ENCODE assay signal across 8 cellular contexts in the genomic region with DNA sequence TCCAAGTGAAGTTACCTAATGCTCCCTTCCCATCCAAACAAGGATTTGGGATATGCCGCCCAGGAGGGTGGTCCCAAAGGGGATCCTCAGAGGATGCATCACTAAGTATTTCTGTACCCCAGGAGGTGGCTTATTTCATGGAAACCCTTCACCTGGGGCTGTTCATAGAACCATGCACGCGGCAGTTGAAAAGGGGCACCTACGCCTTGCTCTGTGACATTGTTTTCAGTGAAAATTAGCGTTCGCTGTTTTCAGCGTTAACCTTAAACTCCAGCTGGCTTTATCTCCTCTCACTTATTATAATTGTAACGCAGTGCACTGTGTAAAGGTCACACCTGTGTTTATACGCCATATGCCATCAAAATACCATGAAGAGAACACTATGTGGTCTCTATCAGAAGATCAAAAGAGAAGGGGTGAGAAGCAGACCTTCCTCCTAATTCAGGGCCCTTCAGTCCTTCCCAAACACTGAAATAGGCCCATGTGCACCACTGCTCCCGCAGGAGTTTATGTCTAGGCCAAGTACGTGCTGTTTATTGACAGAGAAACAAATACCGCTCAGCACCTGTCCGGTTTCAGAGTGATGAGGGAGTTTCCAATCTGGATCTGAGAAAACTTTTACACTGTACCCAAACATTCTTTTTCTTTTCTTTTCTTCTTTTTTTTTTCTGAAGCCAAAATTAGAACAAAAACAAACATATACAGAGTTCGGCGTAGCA.
DNase-seq lines count a peak whose midpoint lies in the region; ATAC-seq and TF ChIP-seq lines count a peak whose summit lies in the region.

No MANE protein-coding gene starts in this region.

- intact Hi-C loops in CD8-positive, alpha-beta T cell (cut with DNase I, micrococcal nuclease), result loop anchor here (2.0 to 5.0 kb wide), 2 partner anchors 63 to 265 kb away; a partner anchor contains a TSS

- TF ChIP-seq CTCF in CD8-positive, alpha-beta T cell (IDR thresholded peaks at IDR 0.05), result no peak

- peak in 2 of 7 experiments; percentile 25 to 35 for DNase-seq in CD8-positive, alpha-beta T cell
- DNase-seq in NCI-H2227 treated with DMSO at 0.1 percent for 48 hours (lab: John Stamatoyannopoulos, UW) (peak; percentile 11), NCI-H446 (lab: John Stamatoyannopoulos, UW) (no peak), retina (no peak), SJCRH30 (no peak)
- DNase-seq in central memory CD8-positive, alpha-beta T cell (ENCODE audit: low spot score in 2 of 2), result no peak

- no peaks in the 10 kb centered on the region for H3K9me3 ChIP-seq in CD8-positive, alpha-beta T cell (ENCODE audit: low read length)
- H3K9me3 ChIP-seq in SJCRH30 (replicated peaks), result no peaks in the 10 kb centered on the region

- peaks cover 100% of the 10 kb centered on the region for H3K4me1 Mint-ChIP-seq in CD8-positive, alpha-beta T cell (ENCODE audit: low read depth)
- H3K4me1 Mint-ChIP-seq in central memory CD8-positive, alpha-beta T cell, result peaks cover 94% of the 10 kb centered on the region

- H3K27ac Mint-ChIP-seq in CD8-positive, alpha-beta T cell, result peak overlapping the region; percentile 98
- peak overlapping the region; percentile 89 for H3K27ac Mint-ChIP-seq in central memory CD8-positive, alpha-beta T cell (ENCODE audit: low read depth)

- H3K4me3 Mint-ChIP-seq in CD8-positive, alpha-beta T cell, result peak overlapping the region; percentile 83
- peak overlapping the region; percentile 76 for H3K4me3 Mint-ChIP-seq in central memory CD8-positive, alpha-beta T cell

- no peaks in the 10 kb centered on the region for H3K36me3 ChIP-seq in CD8-positive, alpha-beta T cell (ENCODE audit: insufficient read depth, low read length)
- no peaks in the 10 kb centered on the region for H3K36me3 ChIP-seq in SJCRH30

- CTCF ChIA-PET in CD8-positive, alpha-beta T cell (lab: Charles Lee), result interaction anchor here (1.2 to 9.0 kb wide), 10 partner anchors 17 to 166 kb away, joined by 3 to 88 read pairs (median 5); a partner anchor contains a TSS

- no peaks in the 10 kb centered on the region for H3K9me3 Mint-ChIP-seq in CD8-positive, alpha-beta T cell
- no peaks in the 10 kb centered on the region for H3K9me3 Mint-ChIP-seq in central memory CD8-positive, alpha-beta T cell

- peaks cover 99% of the 10 kb centered on the region for H3K4me1 ChIP-seq in CD8-positive, alpha-beta T cell (ENCODE audit: insufficient read depth, low read length)
- no peaks in the 10 kb centered on the region for H3K4me1 ChIP-seq in SJCRH30

- peak overlapping the region; percentile 48 for H3K4me3 ChIP-seq in CD8-positive, alpha-beta T cell (ENCODE audit: low read depth, low read length)
- H3K4me3 ChIP-seq in SJCRH30, result no peak overlapping the region

- peaks cover 7% of the 10 kb centered on the region for H3K36me3 Mint-ChIP-seq in CD8-positive, alpha-beta T cell
- peaks cover 27% of the 10 kb centered on the region for H3K36me3 Mint-ChIP-seq in central memory CD8-positive, alpha-beta T cell (ENCODE audit: insufficient read depth)

- no peak for ATAC-seq in CD8-positive, alpha-beta T cell
- ATAC-seq in GM19397 (IDR thresholded peaks at IDR 0.05; ENCODE audit: unreplicated experiment) (peak; percentile 17), HG02870 (IDR thresholded peaks at IDR 0.05; ENCODE audit: unreplicated experiment) (no peak)
- ATAC-seq in central memory CD8-positive, alpha-beta T cell (replicated peaks; ENCODE audit: extremely low read depth, poor library complexity, severe bottlenecking), result no peak

- H3K27ac ChIP-seq in CD8-positive, alpha-beta T cell (ENCODE audit: low read depth, low read length), result peak overlapping the region; percentile 60
- H3K27ac ChIP-seq in SJCRH30, result no peak overlapping the region

- H3K27me3 Mint-ChIP-seq in CD8-positive, alpha-beta T cell (ENCODE audit: low read depth), result no peaks in the 10 kb centered on the region
- no peaks in the 10 kb centered on the region for H3K27me3 Mint-ChIP-seq in central memory CD8-positive, alpha-beta T cell

- H3K27me3 ChIP-seq in CD8-positive, alpha-beta T cell (ENCODE audit: insufficient read depth, low read length), result no peaks in the 10 kb centered on the region
- H3K27me3 ChIP-seq in SJCRH30, result no peaks in the 10 kb centered on the region

- POLR2A ChIA-PET in CD8-positive, alpha-beta T cell (lab: Charles Lee), result interaction anchor here (0.7 to 3.8 kb wide), 4 partner anchors 57 to 161 kb away, joined by 3 to 23 read pairs (median 4); a partner anchor contains a TSS
